In the genomic region with DNA sequence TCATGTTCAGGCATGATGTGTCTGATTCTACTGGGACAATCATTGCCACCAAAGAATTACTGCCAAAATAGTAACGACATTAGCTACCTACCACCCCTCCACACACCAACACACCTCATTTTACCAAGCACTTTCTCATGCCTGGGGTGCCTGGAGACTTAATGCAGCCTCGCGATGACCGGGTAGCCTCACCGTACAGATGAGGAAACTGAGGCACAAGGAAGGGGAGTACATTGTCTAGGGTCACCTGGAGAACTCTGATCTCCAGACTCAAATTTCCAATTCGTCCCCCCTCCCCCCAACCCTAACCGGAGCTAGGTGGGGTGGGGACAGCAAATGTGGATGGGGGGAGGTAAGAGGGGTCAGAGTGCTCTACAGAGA, we compare ENCODE assay signal across 1 cellular context.
TF ChIP-seq lines count a peak whose summit lies in the region.

No MANE protein-coding gene starts in this region.

TF ChIP-seq in GM12878, 131 proteins besides CTCF, POLR2A, EP300 and RAD21:
- TF ChIP-seq BACH1 (IDR thresholded peaks at IDR 0.05; ENCODE audit: borderline replicate concordance) = no peak
- TF ChIP-seq TCF3 (IDR thresholded peaks at IDR 0.05; ENCODE audit: borderline replicate concordance, insufficient read depth, low read depth, low read length) = no peak
- no peak for TF ChIP-seq ZNF217 (IDR thresholded peaks at IDR 0.05)
- no peak for TF ChIP-seq EED (IDR thresholded peaks at IDR 0.05; ENCODE audit: low read depth)
- TF ChIP-seq ZBTB33 (IDR thresholded peaks at IDR 0.05) = no peak
- no peak for TF ChIP-seq CREB1 (IDR thresholded peaks at IDR 0.05; ENCODE audit: low read depth)
- no peak for TF ChIP-seq KAT2A (conservative IDR thresholded peaks at IDR 0.05; ENCODE audit: control insufficient read depth, low read depth, low read length)
